27 cellular contexts compared by ENCODE assay signal in genomic region chr2:68880213-68880612, GRCh38. TPM values are rescaled to one million over a fixed set of nuclear protein-coding genes. Genes with fewer than 3 reads are reported as not detected.
"Had no signal": no experiment of that assay in that cellular context is flagged by ENCODE, and none has a peak within 500 bp of the region (broad histone marks: within the 10 kb centered on the region; RNA-seq: fewer than 3 reads in every experiment).

No MANE protein-coding gene starts in this region.

- H3K9me3 ChIP-seq: mucosa of descending colon, neutrophil, pancreas, right lobe of liver, suprapubic skin, transverse colon, upper lobe of right lung, vagina had no signal

- H3K4me1 ChIP-seq: pancreas, right lobe of liver, suprapubic skin, transverse colon, upper lobe of right lung, vagina had no signal

- H3K27ac Mint-ChIP-seq: mesothelial cell of epicardium; natural killer cell treated with Interleukin-12 subunit alpha and Interleukin-12 subunit beta and Interleukin-15 and Interleukin-18, amount 100 ng/mL, for 72 hours; stimulated activated naive CD8-positive, alpha-beta T cell treated with anti-CD3 and anti-CD28 coated beads, Interleukin-15, amount 100 ng/mL, for 72 hours had no signal

- H3K36me3 ChIP-seq: neutrophil, pancreas, right lobe of liver, suprapubic skin, transverse colon, upper lobe of right lung, vagina had no signal

- DNase-seq: dorsolateral prefrontal cortex; effector CD4-positive, alpha-beta T cell; foreskin melanocyte; kidney; mesenchymal stem cell; mucosa of descending colon; naive B cell; pancreas; retina; right lobe of liver; stimulated activated CD4-positive, alpha-beta T cell treated with anti-CD3 and anti-CD28 coated beads, Interleukin-12 subunit alpha, Interleukin-12 subunit beta, amount 100 ng/mL, for 4 hours; stimulated activated CD4-positive, alpha-beta T cell treated with anti-CD3 and anti-CD28 coated beads, Interleukin-1b, Interleukin-23, amount 100 ng/mL, for 48 hours; stimulated activated CD4-positive, alpha-beta T cell treated with anti-CD3 and anti-CD28 coated beads, Interleukin-4, amount 100 ng/mL, for 1 hour; stimulated activated CD8-positive, alpha-beta memory T cell treated with anti-CD3 and anti-CD28 coated beads, Interleukin-4, amount 100 ng/mL, for 48 hours; stimulated activated naive CD4-positive, alpha-beta T cell; stimulated activated naive CD8-positive, alpha-beta T cell treated with anti-CD3 and anti-CD28 coated beads, Interleukin-15, amount 100 ng/mL, for 72 hours; transverse colon; upper lobe of right lung had no signal

- H3K4me3 ChIP-seq: dorsolateral prefrontal cortex, mucosa of descending colon, pancreas, right lobe of liver, smooth muscle cell, suprapubic skin, transverse colon, upper lobe of right lung, vagina had no signal

- H3K9me3 Mint-ChIP-seq: naive B cell; natural killer cell treated with Interleukin-12 subunit alpha and Interleukin-12 subunit beta and Interleukin-15 and Interleukin-18, amount 100 ng/mL, for 72 hours; neural crest cell; stimulated activated naive CD8-positive, alpha-beta T cell treated with anti-CD3 and anti-CD28 coated beads, Interleukin-15, amount 100 ng/mL, for 72 hours had no signal

- H3K27me3 ChIP-seq: neutrophil, right lobe of liver, suprapubic skin, transverse colon, upper lobe of right lung, vagina had no signal

- H3K27ac ChIP-seq: dorsolateral prefrontal cortex, neutrophil, pancreas, right lobe of liver, suprapubic skin, transverse colon, upper lobe of right lung, vagina had no signal

- ATAC-seq: left lobe of liver; mucosa of descending colon; natural killer cell treated with Interleukin-12 subunit alpha and Interleukin-12 subunit beta and Interleukin-15 and Interleukin-18, amount 100 ng/mL, for 72 hours; right lobe of liver; stimulated activated naive CD8-positive, alpha-beta T cell treated with anti-CD3 and anti-CD28 coated beads, Interleukin-15, amount 100 ng/mL, for 72 hours; upper lobe of right lung had no signal

- H3K36me3 Mint-ChIP-seq: mesothelial cell of epicardium; naive B cell; natural killer cell treated with Interleukin-12 subunit alpha and Interleukin-12 subunit beta and Interleukin-15 and Interleukin-18, amount 100 ng/mL, for 72 hours had no signal

- H3K4me2 ChIP-seq: smooth muscle cell had no signal

- H3K4me1 Mint-ChIP-seq: naive B cell; neural crest cell; stimulated activated naive CD8-positive, alpha-beta T cell treated with anti-CD3 and anti-CD28 coated beads, Interleukin-15, amount 100 ng/mL, for 72 hours had no signal

- H3K4me3 Mint-ChIP-seq: mesothelial cell of epicardium; natural killer cell treated with Interleukin-12 subunit alpha and Interleukin-12 subunit beta and Interleukin-15 and Interleukin-18, amount 100 ng/mL, for 72 hours; neural crest cell; stimulated activated naive CD8-positive, alpha-beta T cell treated with anti-CD3 and anti-CD28 coated beads, Interleukin-15, amount 100 ng/mL, for 72 hours had no signal

RNA-seq across cellular contexts. Expression of gene BMP10, which starts 9.0 kb away (rescaled TPM):
- polyA plus RNA-seq: esophagus, pancreas, smooth muscle cell had no signal
